ENCODE assay signal across 11 cellular contexts in the genomic region with DNA sequence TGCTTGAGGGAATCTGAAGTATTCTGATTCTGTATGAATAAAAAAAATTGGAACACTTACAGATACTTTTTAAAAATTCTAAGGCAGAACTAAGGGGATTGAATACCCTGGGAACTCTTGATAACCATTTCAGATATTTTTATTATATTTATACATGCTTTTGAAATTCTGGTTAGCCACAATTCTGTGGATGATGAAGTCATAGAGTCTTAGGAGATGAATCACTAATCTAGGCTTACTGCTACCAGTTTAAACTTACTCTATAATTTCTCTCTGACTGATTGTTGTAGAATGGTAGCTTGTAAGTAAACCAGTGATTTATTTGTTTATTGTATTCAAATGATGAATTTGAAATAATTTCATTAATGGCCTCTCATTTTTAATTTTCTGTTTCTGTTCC. TPM values are rescaled to one million over a fixed set of nuclear protein-coding genes. Genes with fewer than 3 reads are reported as not detected.
DNase-seq lines count a peak whose midpoint lies in the region; ATAC-seq and TF ChIP-seq lines count a peak whose summit lies in the region.
"Had no signal": no experiment of that assay in that cellular context is flagged by ENCODE, and none has a peak within 500 bp of the region (broad histone marks: within the 10 kb centered on the region; RNA-seq: fewer than 3 reads in every experiment).

No MANE protein-coding gene starts in this region.

- ATAC-seq in esophagus mucosa: peak; percentile 53
- ATAC-seq in HG03460 (IDR thresholded peaks at IDR 0.05; ENCODE audit: unreplicated experiment): no peak
- ATAC-seq in GM18861 (IDR thresholded peaks at IDR 0.05; ENCODE audit: unreplicated experiment): no peak

- H3K4me3 ChIP-seq in skeletal muscle cell (ENCODE audit: low read depth, low read length) (no peak overlapping the region), testis (no peak overlapping the region)

- no peaks in the 10 kb centered on the region for H3K9me3 ChIP-seq in testis

- intact Hi-C loops in testis (cut with DNase I; ENCODE audit: low total_unique reads): no loop called here

- TF ChIP-seq POLR2A in testis (IDR thresholded peaks at IDR 0.05): no peak

- H3K27ac ChIP-seq in testis: no peak overlapping the region

- TF ChIP-seq CTCF in testis (IDR thresholded peaks at IDR 0.05): no peak

- no peaks in the 10 kb centered on the region for H3K36me3 ChIP-seq in testis (ENCODE audit: low read depth, missing control alignments)

- H3K27me3 ChIP-seq in testis: no peaks in the 10 kb centered on the region

- DNase-seq in GM03348 (ENCODE audit: low spot score): peak; percentile 72
- DNase-seq in RPMI7951 (ENCODE audit: low read depth): peak; percentile 62
- DNase-seq in skeletal muscle cell (ENCODE audit: low read depth): peak; percentile 63
- DNase-seq in islet precursor cell: no peak
- no peak for DNase-seq in testis
- DNase-seq: left colon, NCI-H82, posterior cingulate gyrus had no signal

- no peaks in the 10 kb centered on the region for H3K4me1 ChIP-seq in testis

RNA-seq across cellular contexts. Expression of a gene that starts 11.4 kb away (rescaled TPM):
- total RNA-seq in RPMI7951 (2014; rRNA removed; shearing (Covaris generic)): 62.2 and 68.0 TPM in 2 replicates
- 79.1 TPM for total RNA-seq in esophagus mucosa
- total RNA-seq in testis: 10 to 100 TPM; 57.3 to 75.8 TPM
- polyA plus RNA-seq in testis (ENCODE audit: insufficient read depth, low read depth, low replicate concordance): 255 TPM

Comparison
In these comparisons a context has a peak if more than half of its experiments do, and no peak if none do; other contexts are left out.
1. DNase-seq: peak in GM03348 (single experiment), RPMI7951 (single experiment) and skeletal muscle cell (single experiment); none in islet precursor cell (single experiment) and testis (single experiment).